Comparison of ENCODE assay signal across 29 cellular contexts in genomic region chr11:124441081-124441480, GRCh38. TPM values are rescaled to one million over a fixed set of nuclear protein-coding genes. Genes with fewer than 3 reads are reported as not detected.
"Had no signal": no experiment of that assay in that cellular context is flagged by ENCODE, and none has a peak within 500 bp of the region (broad histone marks: within the 10 kb centered on the region; RNA-seq: fewer than 3 reads in every experiment).

No MANE protein-coding gene starts in this region.

- DNase-seq: cortex of kidney; effector CD4-positive, alpha-beta T cell; effector memory CD4-positive, alpha-beta T cell; esophagus squamous epithelium; foreskin fibroblast; foreskin melanocyte; gastrocnemius medialis; glutamatergic neuron; heart right ventricle; hippocampal formation; left cardiac atrium; left ventricle myocardium superior; lower lobe of right lung; mesenchymal stem cell; mucosa of descending colon; naive B cell; naive thymus-derived CD8-positive, alpha-beta T cell had no signal

- H3K36me3 Mint-ChIP-seq: mesothelial cell of epicardium; naive thymus-derived CD8-positive, alpha-beta T cell had no signal

- H3K4me3 ChIP-seq: esophagus squamous epithelium, gastrocnemius medialis, heart right ventricle, left lung, lower lobe of right lung, mucosa of descending colon had no signal

- H3K4me1 Mint-ChIP-seq: mesothelial cell of epicardium; naive B cell; naive thymus-derived CD8-positive, alpha-beta T cell had no signal

- H3K4me1 ChIP-seq: esophagus squamous epithelium, gastrocnemius medialis, heart right ventricle, left lung, lower lobe of right lung had no signal

- H3K9me3 Mint-ChIP-seq: dendritic cell treated with granulocyte-macrophage colony-stimulating factor and Interleukin-4, amounts not matched to agents 40 ng/mL and 50 ng/mL, for 4 days; mesothelial cell of epicardium had no signal

- H3K4me3 Mint-ChIP-seq: dendritic cell treated with granulocyte-macrophage colony-stimulating factor and Interleukin-4, amounts not matched to agents 40 ng/mL and 50 ng/mL, for 4 days; mesothelial cell of epicardium; naive B cell; naive thymus-derived CD8-positive, alpha-beta T cell had no signal

- H3K27me3 ChIP-seq: esophagus squamous epithelium, gastrocnemius medialis, left lung had no signal

- H3K9me3 ChIP-seq: esophagus squamous epithelium, gastrocnemius medialis, heart right ventricle, left lung, lower lobe of right lung, mucosa of descending colon had no signal

- H3K27ac ChIP-seq: esophagus squamous epithelium, gastrocnemius medialis, heart right ventricle, left lung, lower lobe of right lung had no signal

- H3K27ac Mint-ChIP-seq: dendritic cell treated with granulocyte-macrophage colony-stimulating factor and Interleukin-4, amounts not matched to agents 40 ng/mL and 50 ng/mL, for 4 days; mesothelial cell of epicardium; naive B cell; naive thymus-derived CD8-positive, alpha-beta T cell had no signal

- H3K36me3 ChIP-seq: esophagus squamous epithelium, gastrocnemius medialis, heart right ventricle, left lung, lower lobe of right lung had no signal

- ATAC-seq: gastrocnemius medialis; heart right ventricle; left cardiac atrium; left lung; left ventricle myocardium superior; lower lobe of right lung; mucosa of descending colon; naive thymus-derived CD8-positive, alpha-beta T cell had no signal

RNA-seq across cellular contexts. Expression of gene OR8B8, which starts 4.4 kb away (rescaled TPM):
- total RNA-seq: dermis microvascular lymphatic vessel endothelial cell; endothelial cell of umbilical vein; epithelial cell of proximal tubule; esophagus squamous epithelium; gastrocnemius medialis; glomerular endothelial cell; heart right ventricle; kidney epithelial cell; left cardiac atrium; left lung; left ventricle myocardium superior; lower leg skin; lower lobe of right lung; lung microvascular endothelial cell; mesenteric fat pad; mesothelial cell of epicardium; mucosa of descending colon; myocyte; naive thymus-derived CD8-positive, alpha-beta T cell had no signal

RNA-seq across cellular contexts. Expression of gene OR8B4, which starts 16.4 kb away (rescaled TPM):
- total RNA-seq: dermis microvascular lymphatic vessel endothelial cell; endothelial cell of umbilical vein; epithelial cell of proximal tubule; esophagus squamous epithelium; gastrocnemius medialis; glomerular endothelial cell; heart right ventricle; kidney epithelial cell; left cardiac atrium; left lung; left ventricle myocardium superior; lower leg skin; lower lobe of right lung; lung microvascular endothelial cell; mesenteric fat pad; mesothelial cell of epicardium; mucosa of descending colon; myocyte; naive thymus-derived CD8-positive, alpha-beta T cell had no signal

RNA-seq across cellular contexts. Expression of gene OR8B3, which starts 42.3 kb away (rescaled TPM):
- total RNA-seq: dermis microvascular lymphatic vessel endothelial cell; endothelial cell of umbilical vein; epithelial cell of proximal tubule; esophagus squamous epithelium; gastrocnemius medialis; glomerular endothelial cell; heart right ventricle; kidney epithelial cell; left cardiac atrium; left lung; left ventricle myocardium superior; lower leg skin; lower lobe of right lung; lung microvascular endothelial cell; mesenteric fat pad; mesothelial cell of epicardium; mucosa of descending colon; myocyte; naive thymus-derived CD8-positive, alpha-beta T cell had no signal

RNA-seq across cellular contexts. Expression of gene OR8B2, which starts 56.8 kb away (rescaled TPM):
- total RNA-seq: dermis microvascular lymphatic vessel endothelial cell; endothelial cell of umbilical vein; epithelial cell of proximal tubule; esophagus squamous epithelium; gastrocnemius medialis; glomerular endothelial cell; heart right ventricle; kidney epithelial cell; left cardiac atrium; left lung; left ventricle myocardium superior; lower leg skin; lower lobe of right lung; lung microvascular endothelial cell; mesenteric fat pad; mesothelial cell of epicardium; mucosa of descending colon; myocyte; naive thymus-derived CD8-positive, alpha-beta T cell had no signal
